ENCODE assay signal across 20 cellular contexts in genomic region chr2:101848790-101849410, GRCh38.
DNase-seq lines count a peak whose midpoint lies in the region; ATAC-seq and TF ChIP-seq lines count a peak whose summit lies in the region.
"Had no signal": no experiment of that assay in that cellular context is flagged by ENCODE, and none has a peak within 500 bp of the region (broad histone marks: within the 10 kb centered on the region; RNA-seq: fewer than 3 reads in every experiment).

No MANE protein-coding gene starts in this region.

- peaks cover 11% of the 10 kb centered on the region for H3K36me3 Mint-ChIP-seq in GM23338 (ENCODE audit: low read depth)

- H3K4me3 Mint-ChIP-seq in GM23338: no peak overlapping the region
- H3K4me3 Mint-ChIP-seq: T-helper 2 cell treated with Interferon-gamma antibody and Interleukin-4, amounts not matched to agents 5 μg/mL and 100 μg/mL, for 36 hours had no signal

- H3K27ac ChIP-seq in GM23338 (ENCODE audit: low read depth) (no peak overlapping the region), RWPE2 (ENCODE audit: poor library complexity, severe bottlenecking) (peak overlapping the region; percentile 49), osteoblast (ENCODE audit: low read depth, low read length) (peak overlapping the region; percentile 11), OCI-LY7 (ENCODE audit: low read depth, low read length, poor library complexity, severe bottlenecking) (no peak overlapping the region)
- H3K27ac ChIP-seq: SJSA1, testis had no signal

- DNase-seq in GM23338 (ENCODE audit: low spot score) (no peak), RWPE2 (ENCODE audit: low spot score) (no peak), left ventricle myocardium superior (no peak), osteoblast (ENCODE audit: insufficient read length, low spot score, missing footprints) (no peak), GM10248 (ENCODE audit: extremely low spot score) (no peak), OCI-LY7 (ENCODE audit: low spot score) (no peak), NCI-H345 treated with DMSO at 0.1 percent for 48 hours (lab: John Stamatoyannopoulos, UW; ENCODE audit: unreplicated experiment) (no peak)
- DNase-seq: activated effector memory CD4-positive, alpha-beta T cell treated with Interleukin-2 at 50 U/mL for 16 hours; amygdala; BE2C; NCI-H1417 treated with DMSO at 0.1 percent for 48 hours; NCI-H69; stimulated activated CD4-positive, alpha-beta T cell treated with anti-CD3 and anti-CD28 coated beads, Interleukin-4, amount 100 ng/mL, for 1 hour; testis had no signal

- CTCF ChIA-PET in GM10248 (lab: Yijun Ruan, JAX) (interaction anchor here (1.3 to 2.9 kb wide), 2 partner anchors 11 to 27 kb away, joined by 3 to 7 read pairs; no protein-coding TSS in a partner anchor), OCI-LY7 (lab: Charles Lee; ENCODE audit: unreplicated experiment) (no interaction called here)

- POLR2A ChIA-PET in GM10248 (lab: Yijun Ruan, JAX) (no interaction called here), OCI-LY7 (lab: Charles Lee) (interaction anchor here (0.7 kb wide), 1 partner anchor 103 kb away, joined by 3 read pairs; no protein-coding TSS in a partner anchor)

- intact Hi-C loops in left ventricle myocardium superior (cut with micrococcal nuclease) (no loop called here), OCI-LY7 (cut with micrococcal nuclease; ENCODE audit: unreplicated experiment) (no loop called here)

- H3K79me2 ChIP-seq in GM23338 (replicated peaks; ENCODE audit: insufficient read depth) (0 out of 2 replicates have a peak, but pooled peaks cover 11% of the 10 kb centered on the region), osteoblast (ENCODE audit: insufficient read depth, low read length) (peaks cover 82% of the 10 kb centered on the region), OCI-LY7 (ENCODE audit: insufficient read depth, low read depth, low read length) (no peaks in the 10 kb centered on the region)

- TF ChIP-seq CTCF in GM23338 (conservative IDR thresholded peaks at IDR 0.05; ENCODE audit: low read depth in 2 of 2): no peak
- TF ChIP-seq CTCF in RWPE2 (IDR thresholded peaks at IDR 0.05; ENCODE audit: poor library complexity, severe bottlenecking): no peak
- TF ChIP-seq CTCF in osteoblast (IDR thresholded peaks at IDR 0.05; ENCODE audit: extremely low read depth, low read depth, low read length): no peak
- no peak for TF ChIP-seq CTCF in GM10248 (IDR thresholded peaks at IDR 0.05; ENCODE audit: control extremely low read depth, extremely low read depth, low read depth, missing control alignments)
- TF ChIP-seq CTCF in OCI-LY7 (conservative IDR thresholded peaks at IDR 0.05; ENCODE audit: low read length): no peak

- H3K4me3 ChIP-seq in GM23338 (no peak overlapping the region), RWPE2 (ENCODE audit: severe bottlenecking) (no peak overlapping the region), osteoblast (ENCODE audit: insufficient read depth, low read length) (no peak overlapping the region), OCI-LY7 (ENCODE audit: low read depth, low read length, poor library complexity, severe bottlenecking) (no peak overlapping the region)
- H3K4me3 ChIP-seq: GM12878, SJSA1, skin epidermis, testis had no signal

- H4K20me1 ChIP-seq in GM23338 (replicated peaks; ENCODE audit: insufficient read depth) (no peaks in the 10 kb centered on the region; the same call in 1 of the 2 replicates), osteoblast (ENCODE audit: insufficient read depth, low read length) (peaks cover 11% of the 10 kb centered on the region), OCI-LY7 (ENCODE audit: insufficient read depth, low read length) (no peaks in the 10 kb centered on the region)

- BruUV-seq in OCI-LY7 (replicated peaks; lab: Mats Ljungman, UMichigan): no TSS peak

- H3K9me2 ChIP-seq in GM23338 (ENCODE audit: insufficient read depth): no peaks in the 10 kb centered on the region
- no peaks in the 10 kb centered on the region for H3K9me2 ChIP-seq in OCI-LY7 (ENCODE audit: insufficient read depth, low read length)

- peak overlapping the region; percentile 71 for H3K27ac Mint-ChIP-seq in GM23338
- H3K27ac Mint-ChIP-seq: T-helper 2 cell treated with Interferon-gamma antibody and Interleukin-4, amounts not matched to agents 5 μg/mL and 100 μg/mL, for 36 hours had no signal

- H3K27me3 Mint-ChIP-seq in GM23338 (ENCODE audit: insufficient read depth, low read depth, poor library complexity): no peaks in the 10 kb centered on the region

- no peak overlapping the region for H3K4me2 ChIP-seq in GM23338
- peak overlapping the region; percentile 6 for H3K4me2 ChIP-seq in osteoblast (ENCODE audit: insufficient read depth, low read length)
- no peak overlapping the region for H3K4me2 ChIP-seq in OCI-LY7 (ENCODE audit: low read length)

- H3K9me3 Mint-ChIP-seq in GM23338: no peaks in the 10 kb centered on the region
- H3K9me3 Mint-ChIP-seq: T-helper 2 cell treated with Interferon-gamma antibody and Interleukin-4, amounts not matched to agents 5 μg/mL and 100 μg/mL, for 36 hours had no signal

- H2AFZ ChIP-seq in GM23338 (no peak overlapping the region), osteoblast (ENCODE audit: low read length) (no peak overlapping the region), OCI-LY7 (ENCODE audit: low read length) (no peak overlapping the region)

- peaks cover 5% of the 10 kb centered on the region; the same call in 2 of the 3 replicates for H3K4me1 Mint-ChIP-seq in GM23338

- H3F3A ChIP-seq in GM23338 (replicated peaks; ENCODE audit: low read depth): 0 out of 2 replicates have a peak, but pooled peaks cover 3% of the 10 kb centered on the region

- H3K4me1 ChIP-seq in GM23338 (ENCODE audit: insufficient read depth) (no peaks in the 10 kb centered on the region), RWPE2 (ENCODE audit: insufficient read depth, poor library complexity, severe bottlenecking) (peaks cover 18% of the 10 kb centered on the region), osteoblast (ENCODE audit: insufficient read depth, low read length) (peaks cover 46% of the 10 kb centered on the region), OCI-LY7 (ENCODE audit: insufficient read depth, low read length, poor library complexity, severe bottlenecking) (no peaks in the 10 kb centered on the region)
- H3K4me1 ChIP-seq: BE2C had no signal

- H3K36me3 ChIP-seq in GM23338 (ENCODE audit: insufficient read depth): peaks cover 22% of the 10 kb centered on the region
- H3K36me3 ChIP-seq in RWPE2 (ENCODE audit: low read depth): peaks cover 82% of the 10 kb centered on the region
- peaks cover 82% of the 10 kb centered on the region for H3K36me3 ChIP-seq in osteoblast (ENCODE audit: insufficient read depth, low read length)
- H3K36me3 ChIP-seq in OCI-LY7 (ENCODE audit: insufficient read depth, low read length): peaks cover 84% of the 10 kb centered on the region
- H3K36me3 ChIP-seq: BE2C had no signal

- ATAC-seq in GM23338 (no peak; the same call in 2 of the 3 replicates), RWPE2 (ENCODE audit: low read depth) (no peak), left ventricle myocardium superior (peak; percentile 56), HG03469 (IDR thresholded peaks at IDR 0.05; ENCODE audit: unreplicated experiment) (no peak)
- ATAC-seq: activated CD4-positive, CD25-positive, alpha-beta regulatory T cell treated with anti-CD3 and anti-CD28 coated beads, Interleukin-2, amount 50 U/mL, for 24 hours; GM12878 had no signal

- H3K27me3 ChIP-seq in GM23338 (ENCODE audit: insufficient read depth): no peaks in the 10 kb centered on the region
- no peaks in the 10 kb centered on the region for H3K27me3 ChIP-seq in RWPE2 (ENCODE audit: insufficient read depth, poor library complexity, severe bottlenecking)
- no peaks in the 10 kb centered on the region for H3K27me3 ChIP-seq in osteoblast (ENCODE audit: insufficient read depth, low read length)
- H3K27me3 ChIP-seq: BE2C, SJSA1, testis had no signal

- H3K9me3 ChIP-seq in RWPE2 (ENCODE audit: severe bottlenecking): no peaks in the 10 kb centered on the region
- no peaks in the 10 kb centered on the region for H3K9me3 ChIP-seq in osteoblast (ENCODE audit: low read depth, low read length)
- no peaks in the 10 kb centered on the region for H3K9me3 ChIP-seq in OCI-LY7 (ENCODE audit: low read length)
- H3K9me3 ChIP-seq: BE2C, SJSA1, testis had no signal

TF ChIP-seq in GM23338, 12 proteins besides CTCF, POLR2A, EP300 and RAD21 (continues in another document):
- TF ChIP-seq CREB1 (CRISPR knock-in tag; IDR thresholded peaks at IDR 0.05; ENCODE audit: low read depth) (no peak), ZNF331 (CRISPR knock-in tag; IDR thresholded peaks at IDR 0.05; ENCODE audit: low read depth) (no peak), REST (IDR thresholded peaks at IDR 0.05; ENCODE audit: unreplicated experiment) (no peak), EZH2phosphoT487 (IDR thresholded peaks at IDR 0.05; ENCODE audit: unreplicated experiment) (no peak), STAT1 (IDR thresholded peaks at IDR 0.05; ENCODE audit: unreplicated experiment) (no peak), EZH2 (IDR thresholded peaks at IDR 0.05; ENCODE audit: low read depth, unreplicated experiment) (no peak), JUNB (IDR thresholded peaks at IDR 0.05; ENCODE audit: unreplicated experiment) (no peak)

Comparison
In these comparisons a context has a peak if more than half of its experiments do, and no peak if none do; other contexts are left out.
1. H3K27ac ChIP-seq: peak in RWPE2 (single experiment) and osteoblast (single experiment); none in GM23338 (single experiment) and OCI-LY7 (single experiment).